ENCODE assay signal across 11 cellular contexts in genomic region chr1:31736675-31737074, GRCh38.
A peak's percentile ranks its signal among the peaks of the same experiment; 100 is the strongest.
DNase-seq lines count a peak whose midpoint lies in the region; ATAC-seq lines count a peak whose summit lies in the region.
"Had no signal": no experiment of that assay in that cellular context is flagged by ENCODE, and none has a peak within 500 bp of the region (broad histone marks: within the 10 kb centered on the region; RNA-seq: fewer than 3 reads in every experiment).

No MANE protein-coding gene starts in this region.

- ATAC-seq in HG03342 (IDR thresholded peaks at IDR 0.05; ENCODE audit: unreplicated experiment), result no peak
- ATAC-seq in GM19452 (IDR thresholded peaks at IDR 0.05; ENCODE audit: unreplicated experiment), result no peak
- no peak for ATAC-seq in GM19023 (IDR thresholded peaks at IDR 0.05; ENCODE audit: unreplicated experiment)

- peak; percentile 71 for DNase-seq in activated CD8-positive, alpha-beta memory T cell treated with anti-CD3 and anti-CD28 coated beads, Interleukin-2, amount 50 U/mL, for 4 hours
- no peak for DNase-seq in activated CD8-positive, alpha-beta memory T cell treated with anti-CD3 and anti-CD28 coated beads for 24 hours
- peak; percentile 24 for DNase-seq in activated CD4-positive, alpha-beta T cell treated with anti-CD3 and anti-CD28 coated beads, Interleukin-2, amount 50 U/mL, for 1 hour
- DNase-seq in kidney glomerular epithelial cell (lab: John Stamatoyannopoulos, UW), result peak; percentile 68
- DNase-seq in stimulated activated CD8-positive, alpha-beta memory T cell treated with anti-CD3 and anti-CD28 coated beads, Interleukin-7, amount 100 ng/mL, for 4 hours (ENCODE audit: low read depth in 2 of 2), result peak; percentile 73 to 80
- DNase-seq: KBM-7, NCI-H2081, upper lobe of left lung had no signal
